ENCODE assay signal across 8 cellular contexts in genomic region chr16:17258848-17259713, GRCh38.
DNase-seq lines count a peak whose midpoint lies in the region; ATAC-seq and TF ChIP-seq lines count a peak whose summit lies in the region.

No MANE protein-coding gene starts in this region.

- H3K27ac Mint-ChIP-seq in effector memory CD8-positive, alpha-beta T cell, result peak overlapping the region; percentile 16 to 41
- H3K27ac Mint-ChIP-seq in CD4-positive, alpha-beta T cell, result no peak overlapping the region
- H3K27ac Mint-ChIP-seq in activated naive CD4-positive, alpha-beta T cell treated with anti-CD3 and anti-CD28 coated beads for 36 hours, result no peak overlapping the region

- H3K4me1 Mint-ChIP-seq in effector memory CD8-positive, alpha-beta T cell (ENCODE audit: low read depth in 2 of 2), result peaks cover 24 to 32% of the 10 kb centered on the region in 2 donors
- H3K4me1 Mint-ChIP-seq in CD4-positive, alpha-beta T cell (ENCODE audit: low read depth), result peaks cover 24% of the 10 kb centered on the region
- H3K4me1 Mint-ChIP-seq in activated naive CD4-positive, alpha-beta T cell treated with anti-CD3 and anti-CD28 coated beads for 36 hours (ENCODE audit: low read depth), result peaks cover 7% of the 10 kb centered on the region

- H3K9me3 ChIP-seq in right atrium auricular region, result no peaks in the 10 kb centered on the region
- no peaks in the 10 kb centered on the region for H3K9me3 ChIP-seq in left ventricle myocardium inferior (replicated peaks)
- H3K9me3 ChIP-seq in upper lobe of right lung, result no peaks in the 10 kb centered on the region
- no peaks in the 10 kb centered on the region for H3K9me3 ChIP-seq in CD4-positive, alpha-beta T cell (ENCODE audit: control insufficient read depth, low read length)

- CTCF ChIA-PET in CD4-positive, alpha-beta T cell (lab: Charles Lee), result no interaction called here
- CTCF ChIA-PET in activated naive CD4-positive, alpha-beta T cell treated with anti-CD3 and anti-CD28 coated beads for 36 hours (lab: Charles Lee), result no interaction called here

- H3K27me3 ChIP-seq in right atrium auricular region, result no peaks in the 10 kb centered on the region
- H3K27me3 ChIP-seq in left ventricle myocardium inferior (ENCODE audit: low read depth), result no peaks in the 10 kb centered on the region
- H3K27me3 ChIP-seq in upper lobe of right lung, result no peaks in the 10 kb centered on the region
- no peaks in the 10 kb centered on the region for H3K27me3 ChIP-seq in CD4-positive, alpha-beta T cell (ENCODE audit: control insufficient read depth, insufficient read depth, low read length)

- TF ChIP-seq CTCF in right atrium auricular region (IDR thresholded peaks at IDR 0.05), result no peak
- TF ChIP-seq CTCF in left ventricle myocardium inferior (IDR thresholded peaks at IDR 0.05; ENCODE audit: borderline replicate concordance), result no peak
- TF ChIP-seq CTCF in upper lobe of right lung (IDR thresholded peaks at IDR 0.05), result no peak
- TF ChIP-seq CTCF in CD4-positive, alpha-beta T cell (IDR thresholded peaks at IDR 0.05), result no peak

- no peaks in the 10 kb centered on the region for H3K36me3 ChIP-seq in right atrium auricular region
- H3K36me3 ChIP-seq in left ventricle myocardium inferior, result no peaks in the 10 kb centered on the region
- no peaks in the 10 kb centered on the region for H3K36me3 ChIP-seq in upper lobe of right lung

- POLR2A ChIA-PET in CD4-positive, alpha-beta T cell (lab: Charles Lee), result no interaction called here

- no peaks in the 10 kb centered on the region for H3K4me1 ChIP-seq in right atrium auricular region
- no peaks in the 10 kb centered on the region for H3K4me1 ChIP-seq in left ventricle myocardium inferior
- no peaks in the 10 kb centered on the region for H3K4me1 ChIP-seq in upper lobe of right lung

- no peaks in the 10 kb centered on the region for H3K27me3 Mint-ChIP-seq in effector memory CD8-positive, alpha-beta T cell
- no peaks in the 10 kb centered on the region for H3K27me3 Mint-ChIP-seq in CD4-positive, alpha-beta T cell
- no peaks in the 10 kb centered on the region for H3K27me3 Mint-ChIP-seq in activated naive CD4-positive, alpha-beta T cell treated with anti-CD3 and anti-CD28 coated beads for 36 hours (ENCODE audit: low read depth)

- H3K4me3 ChIP-seq in right atrium auricular region (peak overlapping the region in 1 of 2 donors; percentile 6), left ventricle myocardium inferior (no peak overlapping the region), upper lobe of right lung (peak overlapping the region; percentile 8)

- DNase-seq in right atrium auricular region (ENCODE audit: low spot score) (no peak), left ventricle myocardium inferior (no peak), upper lobe of right lung (no peak), middle frontal gyrus (ENCODE audit: extremely low spot score, low spot score) (no peak)
- DNase-seq in effector memory CD8-positive, alpha-beta T cell, result no peak
- DNase-seq in CD4-positive, alpha-beta T cell, result no peak
- DNase-seq in activated naive CD4-positive, alpha-beta T cell treated with anti-CD3 and anti-CD28 coated beads for 36 hours, result no peak

- H3K36me3 Mint-ChIP-seq in effector memory CD8-positive, alpha-beta T cell (ENCODE audit: insufficient read depth), result peaks cover 4% of the 10 kb centered on the region
- peaks cover 32% of the 10 kb centered on the region for H3K36me3 Mint-ChIP-seq in CD4-positive, alpha-beta T cell (ENCODE audit: low read depth)
- H3K36me3 Mint-ChIP-seq in activated naive CD4-positive, alpha-beta T cell treated with anti-CD3 and anti-CD28 coated beads for 36 hours (ENCODE audit: low read depth), result peaks cover 8% of the 10 kb centered on the region

- no peaks in the 10 kb centered on the region for H3K9me3 Mint-ChIP-seq in effector memory CD8-positive, alpha-beta T cell
- H3K9me3 Mint-ChIP-seq in CD4-positive, alpha-beta T cell, result no peaks in the 10 kb centered on the region
- H3K9me3 Mint-ChIP-seq in activated naive CD4-positive, alpha-beta T cell treated with anti-CD3 and anti-CD28 coated beads for 36 hours, result no peaks in the 10 kb centered on the region

- H3K4me3 Mint-ChIP-seq in effector memory CD8-positive, alpha-beta T cell, result no peak overlapping the region
- H3K4me3 Mint-ChIP-seq in CD4-positive, alpha-beta T cell, result no peak overlapping the region
- H3K4me3 Mint-ChIP-seq in activated naive CD4-positive, alpha-beta T cell treated with anti-CD3 and anti-CD28 coated beads for 36 hours, result no peak overlapping the region

- intact Hi-C loops in left ventricle myocardium inferior (cut with micrococcal nuclease) (no loop called here), upper lobe of right lung (cut with DNase I) (no loop called here)
- intact Hi-C loops in CD4-positive, alpha-beta T cell (cut with DNase I, micrococcal nuclease), result no loop called here
- intact Hi-C loops in activated naive CD4-positive, alpha-beta T cell treated with anti-CD3 and anti-CD28 coated beads for 36 hours (cut with micrococcal nuclease), result no loop called here

- H3K27ac ChIP-seq in right atrium auricular region, result peak overlapping the region; percentile 25 to 26
- H3K27ac ChIP-seq in left ventricle myocardium inferior (replicated peaks), result no peak overlapping the region
- no peak overlapping the region for H3K27ac ChIP-seq in upper lobe of right lung
- no peak overlapping the region for H3K27ac ChIP-seq in CD4-positive, alpha-beta T cell (ENCODE audit: low read depth, low read length)

- ATAC-seq in HG03342 (IDR thresholded peaks at IDR 0.05; ENCODE audit: unreplicated experiment) (peak; percentile 72), upper lobe of right lung (peak; percentile 79)
- no peak for ATAC-seq in effector memory CD8-positive, alpha-beta T cell (replicated peaks)
- no peak for ATAC-seq in CD4-positive, alpha-beta T cell (ENCODE audit: poor library complexity)

Comparison
In these comparisons a context has a peak if more than half of its experiments do, and no peak if none do; other contexts are left out.
1. H3K27ac ChIP-seq: peak in right atrium auricular region (2 of 2); none in left ventricle myocardium inferior (single experiment), upper lobe of right lung (single experiment) and CD4-positive, alpha-beta T cell (single experiment).
2. ATAC-seq: peak in HG03342 (single experiment) and upper lobe of right lung (single experiment); none in effector memory CD8-positive, alpha-beta T cell (single experiment) and CD4-positive, alpha-beta T cell (single experiment).
3. H3K27ac Mint-ChIP-seq: peak in effector memory CD8-positive, alpha-beta T cell (2 of 2); none in CD4-positive, alpha-beta T cell (single experiment) and activated naive CD4-positive, alpha-beta T cell treated with anti-CD3 and anti-CD28 coated beads for 36 hours (single experiment).